Comparison of ENCODE assay signal across 24 cellular contexts in genomic region chr1:98696077-98696476, GRCh38. TPM values are rescaled to one million over a fixed set of nuclear protein-coding genes. Genes with fewer than 3 reads are reported as not detected.
"Had no signal": no experiment of that assay in that cellular context is flagged by ENCODE, and none has a peak within 500 bp of the region (broad histone marks: within the 10 kb centered on the region; RNA-seq: fewer than 3 reads in every experiment).

No MANE protein-coding gene starts in this region.

- H3K36me3 ChIP-seq: gastrocnemius medialis, left lung, lower lobe of right lung had no signal

- H3K9me3 ChIP-seq: esophagus muscularis mucosa, gastrocnemius medialis, heart right ventricle, left lung, lower lobe of right lung, mucosa of descending colon had no signal

- H3K27me3 Mint-ChIP-seq: naive B cell had no signal

- H3K4me3 Mint-ChIP-seq: mesothelial cell of epicardium; naive B cell; naive thymus-derived CD8-positive, alpha-beta T cell had no signal

- H3K27me3 ChIP-seq: dorsolateral prefrontal cortex, esophagus muscularis mucosa, foreskin keratinocyte, gastrocnemius medialis, heart right ventricle, left lung had no signal

- DNase-seq: dermis blood vessel endothelial cell; dorsolateral prefrontal cortex; effector CD4-positive, alpha-beta T cell; effector memory CD4-positive, alpha-beta T cell; foreskin keratinocyte; gastrocnemius medialis; glutamatergic neuron; head of caudate nucleus; heart right ventricle; hippocampal formation; left cardiac atrium; left lung; left ventricle myocardium superior; lower lobe of right lung; mesenchymal stem cell; mucosa of descending colon; naive B cell; naive thymus-derived CD8-positive, alpha-beta T cell had no signal

- ATAC-seq: foreskin keratinocyte; gastrocnemius medialis; heart right ventricle; left cardiac atrium; left lung; left ventricle myocardium superior; lower lobe of right lung; mucosa of descending colon; naive thymus-derived CD8-positive, alpha-beta T cell had no signal

- FAIRE-seq: endothelial cell of umbilical vein, islet of Langerhans, keratinocyte had no signal

- H3K4me1 ChIP-seq: esophagus muscularis mucosa, foreskin keratinocyte, gastrocnemius medialis, left lung, lower lobe of right lung had no signal

- H3K36me3 Mint-ChIP-seq: naive B cell; naive thymus-derived CD8-positive, alpha-beta T cell had no signal

- H3K9me3 Mint-ChIP-seq: mesothelial cell of epicardium; naive B cell; naive thymus-derived CD8-positive, alpha-beta T cell had no signal

- H3K27ac Mint-ChIP-seq: mesothelial cell of epicardium; naive B cell; naive thymus-derived CD8-positive, alpha-beta T cell had no signal

- H3K4me3 ChIP-seq: coronary artery, dorsolateral prefrontal cortex, esophagus muscularis mucosa, gastrocnemius medialis, heart right ventricle, left lung, lower lobe of right lung, mucosa of descending colon had no signal

- H3K27ac ChIP-seq: coronary artery, dorsolateral prefrontal cortex, esophagus muscularis mucosa, foreskin keratinocyte, gastrocnemius medialis, heart right ventricle, left lung, lower lobe of right lung had no signal

- H3K4me1 Mint-ChIP-seq: mesothelial cell of epicardium; naive B cell; naive thymus-derived CD8-positive, alpha-beta T cell had no signal

RNA-seq across cellular contexts. Expression of gene SNX7, which starts 34.6 kb away (rescaled TPM):
- total RNA-seq: naive thymus-derived CD8-positive, alpha-beta T cell had no signal
